In genomic region chr22:42994917-42995562, GRCh38 we compare ENCODE assay signal across 8 cellular contexts. TPM values are rescaled to one million over a fixed set of nuclear protein-coding genes. Genes with fewer than 3 reads are reported as not detected.
DNase-seq lines count a peak whose midpoint lies in the region; ATAC-seq, FAIRE-seq and TF ChIP-seq lines count a peak whose summit lies in the region.

No MANE protein-coding gene starts in this region.

- DNase-seq in GM19239 (ENCODE audit: insufficient read length, low spot score) (no peak), SK-N-MC (ENCODE audit: low read depth, low spot score) (peak; percentile 45), fibroblast of villous mesenchyme (ENCODE audit: low read depth) (peak; percentile 95), ovary (peak in 1 of 5 donors; percentile 61), NCI-H2171 (lab: John Stamatoyannopoulos, UW) (no peak)

- FAIRE-seq in GM19239 (lab: Jason Lieb, UNC) = peak; percentile 78

- no peaks in the 10 kb centered on the region for H3K27me3 ChIP-seq in ovary

- TF ChIP-seq EP300 in ovary (IDR thresholded peaks at IDR 0.05) = no peak

- H3K4me3 ChIP-seq in SK-N-MC = peak overlapping the region; percentile 58
- H3K4me3 ChIP-seq in fibroblast of villous mesenchyme (ENCODE audit: low read depth, low read length) = peak overlapping the region; percentile 35
- no peak overlapping the region for H3K4me3 ChIP-seq in ovary

- peak overlapping the region; percentile 59 for H3K9ac ChIP-seq in SK-N-MC (ENCODE audit: insufficient read length)

- H3K4me1 ChIP-seq in ovary (ENCODE audit: insufficient read depth) = peaks cover 29% of the 10 kb centered on the region

- H3K9me3 ChIP-seq in SK-N-MC (ENCODE audit: low read depth, low read length) (no peaks in the 10 kb centered on the region), ovary (no peaks in the 10 kb centered on the region)

- H3K27ac ChIP-seq in SK-N-MC (peak overlapping the region; percentile 87), ovary (peak overlapping the region; percentile 7 to 40)

- TF ChIP-seq CTCF in fibroblast of villous mesenchyme (IDR thresholded peaks at IDR 0.05; ENCODE audit: insufficient read depth, low read depth, low read length) (no peak), ovary (IDR thresholded peaks at IDR 0.05) (no peak)

- 9 to 11% (median 11%) methylated on average over 9 of the region's 9 CpGs for WGBS in ovary, 3 donors

- intact Hi-C loops in ovary (cut with DNase I) = loop anchor here in 1 of 4 donors (10.0 kb wide), 1 partner anchor 70 kb away; no protein-coding TSS in a partner anchor

- H3K36me3 ChIP-seq in SK-N-MC (ENCODE audit: insufficient read depth, low read length) (peaks cover 7% of the 10 kb centered on the region; the same call in 1 of the 2 replicates), ovary (no peaks in the 10 kb centered on the region)

- TF ChIP-seq POLR2A in ovary (IDR thresholded peaks at IDR 0.05) = no peak

- no peak for ATAC-seq in HG02885 (IDR thresholded peaks at IDR 0.05; ENCODE audit: poor library complexity, unreplicated experiment)
- ATAC-seq in GM21515 (IDR thresholded peaks at IDR 0.05; ENCODE audit: unreplicated experiment) = no peak
- ATAC-seq in HG02981 (IDR thresholded peaks at IDR 0.05; ENCODE audit: unreplicated experiment) = no peak

RNA-seq across cellular contexts. Expression of gene PACSIN2, which starts 19.9 kb away (rescaled TPM):
- total RNA-seq in fibroblast of villous mesenchyme = 43.8 and 53.1 TPM in 2 replicates
- 10 to 100 TPM; 25.5 to 60.0 (median 48.0) TPM for total RNA-seq in ovary
- 10 to 100 TPM; 30.9 to 48.4 TPM for polyA plus RNA-seq in ovary

Comparison
In these comparisons a context has a peak if more than half of its experiments do, and no peak if none do; other contexts are left out.
1. DNase-seq: peak in SK-N-MC (single experiment) and fibroblast of villous mesenchyme (single experiment); none in GM19239 (single experiment) and NCI-H2171 (single experiment).